2 cellular contexts compared by ENCODE assay signal in genomic region chr7:139687980-139688632, GRCh38.
TF ChIP-seq lines count a peak whose summit lies in the region.

No MANE protein-coding gene starts in this region.

TF ChIP-seq in SK-N-SH treated with all-trans-retinoic acid at 6 μM for 48 hours, 23 proteins besides CTCF, POLR2A, EP300 and RAD21 (continued from another document):
- TF ChIP-seq PATZ1 (CRISPR knock-in tag; IDR thresholded peaks at IDR 0.05; ENCODE audit: borderline replicate concordance) (no peak), TCF4 (CRISPR knock-in tag; IDR thresholded peaks at IDR 0.05; ENCODE audit: borderline replicate concordance) (no peak), ISL1 (CRISPR knock-in tag; IDR thresholded peaks at IDR 0.05) (no peak), ZFP30 (CRISPR knock-in tag; IDR thresholded peaks at IDR 0.05) (no peak), CSDC2 (CRISPR knock-in tag; IDR thresholded peaks at IDR 0.05) (no peak), RARB (CRISPR knock-in tag; IDR thresholded peaks at IDR 0.05) (no peak), CSRNP3 (CRISPR knock-in tag; IDR thresholded peaks at IDR 0.05) (no peak), ZNF70 (CRISPR knock-in tag; IDR thresholded peaks at IDR 0.05) (no peak), ESRRG (CRISPR knock-in tag; IDR thresholded peaks at IDR 0.05) (no peak), ZC3H10 (CRISPR knock-in tag; IDR thresholded peaks at IDR 0.05) (no peak), POU6F1 (CRISPR knock-in tag; IDR thresholded peaks at IDR 0.05; ENCODE audit: borderline replicate concordance, low read depth) (no peak), TSHZ2 (CRISPR knock-in tag; IDR thresholded peaks at IDR 0.05) (no peak)

TF ChIP-seq in SK-N-SH, 30 proteins besides CTCF, POLR2A, EP300 and RAD21 (continued from another document):
- TF ChIP-seq ZBTB33 (IDR thresholded peaks at IDR 0.05; ENCODE audit: borderline replicate concordance, low read depth) (no peak), REST (IDR thresholded peaks at IDR 0.05; ENCODE audit: low read depth, low read length) (no peak), RFX5 (IDR thresholded peaks at IDR 0.05; ENCODE audit: low read length) (no peak), NFIC (IDR thresholded peaks at IDR 0.05; ENCODE audit: borderline replicate concordance) (no peak), NRF1 (IDR thresholded peaks at IDR 0.05; ENCODE audit: low read depth, low read length) (no peak), GATA2 (CRISPR knock-in tag; IDR thresholded peaks at IDR 0.05) (no peak), GABPA (IDR thresholded peaks at IDR 0.05; ENCODE audit: low read depth) (no peak), RXRA (IDR thresholded peaks at IDR 0.05; ENCODE audit: borderline replicate concordance, low read depth) (no peak), YY1 (IDR thresholded peaks at IDR 0.05; ENCODE audit: low read depth) (no peak)
TF ChIP-seq in SK-N-SH: peak in this region for 0.
